ENCODE assay signal across 8 cellular contexts in the genomic region with DNA sequence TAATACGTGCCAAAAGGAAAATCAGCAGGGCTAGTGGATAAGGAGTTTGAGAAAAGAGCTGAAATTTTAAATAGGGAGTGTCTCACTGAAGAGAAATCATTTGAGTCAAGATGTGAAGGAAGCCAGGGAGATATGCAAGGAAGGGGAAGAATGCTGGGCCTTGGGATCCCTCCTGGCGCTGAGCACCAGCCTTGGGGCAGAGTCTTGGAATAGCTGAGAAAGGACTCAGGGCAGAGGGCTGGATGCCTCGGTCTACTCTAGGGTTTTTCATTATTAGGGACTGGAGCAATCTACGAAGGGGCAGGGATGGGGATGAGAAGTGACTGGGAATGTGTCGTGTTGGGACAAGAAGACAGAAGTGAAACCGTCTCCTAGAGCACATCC. TPM values are rescaled to one million over a fixed set of nuclear protein-coding genes. Genes with fewer than 3 reads are reported as not detected.
DNase-seq lines count a peak whose midpoint lies in the region; ATAC-seq and FAIRE-seq lines count a peak whose summit lies in the region.

No MANE protein-coding gene starts in this region.

- ATAC-seq in T-cell (replicated peaks in 1 of 4), result no peak
- no peak for ATAC-seq in right cardiac atrium
- ATAC-seq in HG03378 (IDR thresholded peaks at IDR 0.05; ENCODE audit: unreplicated experiment), result no peak

- no peaks in the 10 kb centered on the region for H3K27me3 ChIP-seq in right cardiac atrium (ENCODE audit: control insufficient read depth, insufficient read depth)

- no peaks in the 10 kb centered on the region for H3K27me3 Mint-ChIP-seq in T-cell

- H3K9me3 Mint-ChIP-seq in T-cell, result no peaks in the 10 kb centered on the region

- DNase-seq in GM19239 (ENCODE audit: insufficient read length, low spot score), result no peak
- DNase-seq in T-cell, result no peak
- DNase-seq in right cardiac atrium, result no peak
- DNase-seq in skeletal muscle cell (ENCODE audit: low read depth), result no peak
- DNase-seq in epidermal melanocyte (ENCODE audit: insufficient read length, low spot score), result no peak
- no peak for DNase-seq in NK-92 treated with Interleukin-12 subunit alpha and Interleukin-12 subunit beta, amount 100 ng/mL, for 24 hours (lab: John Stamatoyannopoulos, UW)
- no peak for DNase-seq in NCI-H510A treated with DMSO at 0.1 percent for 48 hours (lab: John Stamatoyannopoulos, UW)

- H3K4me3 ChIP-seq in right cardiac atrium (ENCODE audit: low read length) (peak overlapping the region; percentile 89), skeletal muscle cell (ENCODE audit: low read depth, low read length) (peak overlapping the region; percentile 78)

- intact Hi-C loops in right cardiac atrium (cut with DNase I), result no loop called here

- no peaks in the 10 kb centered on the region for H3K9me3 ChIP-seq in right cardiac atrium (ENCODE audit: control insufficient read depth, low read length)

- peak; percentile 33 for FAIRE-seq in GM19239 (lab: Jason Lieb, UNC)

- H3K4me3 Mint-ChIP-seq in T-cell, result peak overlapping the region; percentile 89 to 94 (median 91)

- no peaks in the 10 kb centered on the region for H3K4me1 ChIP-seq in right cardiac atrium (ENCODE audit: control insufficient read depth, insufficient read depth, low read length)

- peak overlapping the region in 1 of 2 donors; percentile 83 for H3K27ac Mint-ChIP-seq in T-cell

- no peak overlapping the region for H3K27ac ChIP-seq in right cardiac atrium (ENCODE audit: low read length)

- H3K4me1 Mint-ChIP-seq in T-cell, result peaks cover 23 to 33% (median 28%) of the 10 kb centered on the region in 3 donors

- no peaks in the 10 kb centered on the region for H3K36me3 Mint-ChIP-seq in T-cell

- CTCF ChIA-PET in T-cell (lab: Charles Lee), result no interaction called here

- 11% methylated on average over 6 of the region's 6 CpGs for WGBS in right cardiac atrium

- POLR2A ChIA-PET in T-cell (lab: Charles Lee), result no interaction called here

RNA-seq across cellular contexts. Expression of a gene that starts 0.5 kb away (rescaled TPM):
- total RNA-seq in T-cell (1 to 10 TPM; 2.9 to 5.3 (median 3.4) TPM), right cardiac atrium (1 to 10 TPM in 3 of 4 donors, under 1 TPM in 1; 0.64 to 2.6 (median 1.7) TPM)
- polyA plus RNA-seq in right cardiac atrium, result 1.1 TPM
